15 cellular contexts compared by ENCODE assay signal in genomic region chr9:114613087-114613486, GRCh38. TPM values are rescaled to one million over a fixed set of nuclear protein-coding genes. Genes with fewer than 3 reads are reported as not detected.
DNase-seq lines count a peak whose midpoint lies in the region; ATAC-seq and TF ChIP-seq lines count a peak whose summit lies in the region.
"Had no signal": no experiment of that assay in that cellular context is flagged by ENCODE, and none has a peak within 500 bp of the region (broad histone marks: within the 10 kb centered on the region; RNA-seq: fewer than 3 reads in every experiment).

No MANE protein-coding gene starts in this region.

- no peak for ATAC-seq in DND-41 (ENCODE audit: insufficient read depth, low read depth)

- H3K27ac ChIP-seq in DND-41 (ENCODE audit: low read length) (peak overlapping the region; percentile 52; the same call in 1 of the 2 replicates), colonic mucosa (peak overlapping the region; percentile 91), prostate gland (peak overlapping the region; percentile 97 to 98)
- H3K27ac ChIP-seq: epithelial cell of prostate had no signal

- H3K4me3 ChIP-seq in DND-41 (ENCODE audit: low read depth in 1 of 2, low read length in 2 of 2) (peak overlapping the region in 1 of 2 experiments; percentile 79; a peak in 2 of 4 replicates), colonic mucosa (no peak overlapping the region), prostate gland (peak overlapping the region in 1 of 2 donors; percentile 2)

- no peak for TF ChIP-seq CTCF in DND-41 (IDR thresholded peaks at IDR 0.05; ENCODE audit: borderline replicate concordance, extremely low read depth, low read length, poor library complexity, severe bottlenecking)
- no peak for TF ChIP-seq CTCF in colonic mucosa (IDR thresholded peaks at IDR 0.05)
- TF ChIP-seq CTCF in prostate gland (IDR thresholded peaks at IDR 0.05) = peak in 1 of 4 experiments; percentile 7

- H3K36me3 ChIP-seq in DND-41 (ENCODE audit: insufficient read depth, low read length) (peaks cover 12% of the 10 kb centered on the region), colonic mucosa (no peaks in the 10 kb centered on the region), prostate gland (no peaks in the 10 kb centered on the region)

- no peak for TF ChIP-seq POLR2A in prostate gland (IDR thresholded peaks at IDR 0.05)

- peaks cover 39% of the 10 kb centered on the region for H3K4me1 ChIP-seq in DND-41 (ENCODE audit: insufficient read depth, low read length)
- no peaks in the 10 kb centered on the region for H3K4me1 ChIP-seq in colonic mucosa
- H3K4me1 ChIP-seq in prostate gland (replicated peaks) = peaks cover 16% of the 10 kb centered on the region

- H2AFZ ChIP-seq in DND-41 (ENCODE audit: low read depth, low read length) = no peak overlapping the region

- peaks cover 1% of the 10 kb centered on the region; the same call in 1 of the 2 replicates for H4K20me1 ChIP-seq in DND-41 (ENCODE audit: insufficient read depth, low read length)

- H3K9ac ChIP-seq in DND-41 (ENCODE audit: low read depth, low read length) = peak overlapping the region; percentile 84
- H3K9ac ChIP-seq in colonic mucosa (ENCODE audit: low read depth in 2 of 2, low read length in 2 of 2) = no peak overlapping the region

- WGBS in prostate gland = 66% methylated on average over 7 of the region's 7 CpGs

- DNase-seq in DND-41 (no peak), NCI-H69 (lab: John Stamatoyannopoulos, UW) (peak; percentile 33), colonic mucosa (no peak), prostate gland (ENCODE audit: low spot score) (peak; percentile 29), HuH-7 (ENCODE audit: low spot score) (no peak), NCI-H1092 treated with DMSO at 0.1 percent for 48 hours (lab: John Stamatoyannopoulos, UW) (no peak), glomerular visceral epithelial cell (ENCODE audit: extremely low spot score) (no peak), RKO (ENCODE audit: low spot score) (no peak)
- DNase-seq: GF-D8, Kasumi-1, kidney, NCI-H526 treated with DMSO at 0.1 percent for 48 hours, right cardiac atrium, T-helper 9 cell had no signal

- no peaks in the 10 kb centered on the region for H3K27me3 ChIP-seq in DND-41 (ENCODE audit: insufficient read depth, low read length, poor library complexity)
- H3K27me3 ChIP-seq in colonic mucosa = no peaks in the 10 kb centered on the region
- H3K27me3 ChIP-seq in prostate gland (replicated peaks; ENCODE audit: insufficient read depth) = no peaks in the 10 kb centered on the region

- intact Hi-C loops in colonic mucosa (cut with DNase I) = no loop called here
- intact Hi-C loops in prostate gland (cut with DNase I) = loop anchor here (10.0 kb wide), 1 partner anchor 218 kb away; no protein-coding TSS in a partner anchor

- H3K79me2 ChIP-seq in DND-41 (ENCODE audit: insufficient read depth, low read length) = peaks cover 70% of the 10 kb centered on the region

- H3K4me2 ChIP-seq in DND-41 (ENCODE audit: insufficient read depth, low read length) = peak overlapping the region; percentile 92

- H3K9me3 ChIP-seq in DND-41 (ENCODE audit: insufficient read depth, low read length, severe bottlenecking) (no peaks in the 10 kb centered on the region), colonic mucosa (no peaks in the 10 kb centered on the region), prostate gland (no peaks in the 10 kb centered on the region)

RNA-seq across cellular contexts. Expression of gene TMEM268, which starts 2.0 kb away (rescaled TPM):
- total RNA-seq in colonic mucosa (1 to 10 TPM; 7.4 to 8.0 TPM), prostate gland (10 to 100 TPM; 33.0 to 38.3 TPM)

RNA-seq across cellular contexts. Expression of gene ATP6V1G1, which starts 25.5 kb away (rescaled TPM):
- 10 to 100 TPM; 59.4 to 74.4 TPM for total RNA-seq in colonic mucosa
- 100 to 1,000 TPM; 262 to 348 TPM for total RNA-seq in prostate gland

RNA-seq across cellular contexts. Expression of gene TEX53, which starts 44.5 kb away (rescaled TPM):
- total RNA-seq in colonic mucosa = not detected
- total RNA-seq in prostate gland = not detected
- total RNA-seq: kidney, right cardiac atrium had no signal

Comparison
In these comparisons a context has a peak if more than half of its experiments do, and no peak if none do; other contexts are left out.
1. DNase-seq: peak in NCI-H69 (single experiment) and prostate gland (single experiment); none in DND-41 (single experiment), colonic mucosa (single experiment), HuH-7 (single experiment), NCI-H1092 treated with DMSO at 0.1 percent for 48 hours (single experiment), glomerular visceral epithelial cell (single experiment) and RKO (single experiment).
2. Peak in every context shown above with its lines, with median percentiles within 50 percentile points of each other: H3K27ac ChIP-seq.